9 cellular contexts compared by ENCODE assay signal in genomic region chr11:71998649-71999310, GRCh38. TPM values are rescaled to one million over a fixed set of nuclear protein-coding genes. Genes with fewer than 3 reads are reported as not detected.
A peak's percentile ranks its signal among the peaks of the same experiment; 100 is the strongest.
DNase-seq lines count a peak whose midpoint lies in the region; ATAC-seq and TF ChIP-seq lines count a peak whose summit lies in the region.
"Had no signal": no experiment of that assay in that cellular context is flagged by ENCODE, and none has a peak within 500 bp of the region (broad histone marks: within the 10 kb centered on the region; RNA-seq: fewer than 3 reads in every experiment).

Gene IL18BP (plus strand): TSS chr11:71998909. CDS start chr11:71999985, 1,076 bp downstream.

- H3K4me3 ChIP-seq in adipocyte (ENCODE audit: low read length) = peak within 1 kb of the TSS; percentile 25
- peak within 1 kb of the TSS; percentile 12 to 36 for H3K4me3 ChIP-seq in vagina

- H3K4me1 Mint-ChIP-seq in Calu3 (ENCODE audit: low read depth, unreplicated experiment) = no peaks in the 10 kb centered on the region
- peaks cover 18 to 38% (median 20%) of the 10 kb centered on the region in 3 donors for H3K4me1 Mint-ChIP-seq in IgD-negative memory B cell

- CTCF ChIA-PET in Calu3 (lab: Charles Lee) = no interaction called here

- peaks cover 9% of the 10 kb centered on the region for H3K4me1 ChIP-seq in adipocyte (ENCODE audit: control insufficient read depth, insufficient read depth, low read length)
- H3K4me1 ChIP-seq in vagina = peaks cover 22% of the 10 kb centered on the region

- ATAC-seq in GM19397 (IDR thresholded peaks at IDR 0.05; ENCODE audit: unreplicated experiment) = no peak
- ATAC-seq: HCT116 had no signal

- DNase-seq in Calu3 (no peak), adipocyte (ENCODE audit: low read depth) (no peak), mesenteric fat pad (ENCODE audit: low spot score) (no peak), vagina (ENCODE audit: extremely low spot score in 2 of 2) (no peak), COR-L47 (lab: John Stamatoyannopoulos, UW) (no peak), D341Med (ENCODE audit: low spot score) (no peak)

- H3K9me3 ChIP-seq in adipocyte (ENCODE audit: control insufficient read depth, low read length) (no peaks in the 10 kb centered on the region), vagina (no peaks in the 10 kb centered on the region)

- H3K9ac ChIP-seq in adipocyte (ENCODE audit: low read length) = peak within 1 kb of the TSS; percentile 20

- no TSS peak for BruUV-seq in Calu3 (replicated peaks; lab: Mats Ljungman, UMichigan)

- no peak for TF ChIP-seq POLR2A in vagina (IDR thresholded peaks at IDR 0.05)

- H3K4me3 Mint-ChIP-seq in Calu3 (ENCODE audit: low read depth, unreplicated experiment) = no peak within 1 kb of the TSS
- H3K4me3 Mint-ChIP-seq in IgD-negative memory B cell = peak within 1 kb of the TSS; percentile 89 to 97 (median 94)

- H3K27me3 Mint-ChIP-seq in Calu3 (ENCODE audit: unreplicated experiment) (no peaks in the 10 kb centered on the region), IgD-negative memory B cell (no peaks in the 10 kb centered on the region)

- H3K9me3 Mint-ChIP-seq in Calu3 (ENCODE audit: low read depth, unreplicated experiment) = no peaks in the 10 kb centered on the region
- no peaks in the 10 kb centered on the region for H3K9me3 Mint-ChIP-seq in IgD-negative memory B cell

- H3K36me3 ChIP-seq in adipocyte (ENCODE audit: control insufficient read depth, insufficient read depth, low read length, severe bottlenecking) = peaks cover 22% of the 10 kb centered on the region
- peaks cover 1 to 26% of the 10 kb centered on the region in 2 donors for H3K36me3 ChIP-seq in vagina

- peaks cover 24% of the 10 kb centered on the region for H3K36me3 Mint-ChIP-seq in Calu3 (ENCODE audit: insufficient read depth, unreplicated experiment)
- H3K36me3 Mint-ChIP-seq in IgD-negative memory B cell = peaks cover 19% of the 10 kb centered on the region

- peak within 1 kb of the TSS; percentile 31 for H3K27ac ChIP-seq in vagina

- TF ChIP-seq CTCF in Calu3 (IDR thresholded peaks at IDR 0.05; ENCODE audit: unreplicated experiment) (no peak), vagina (IDR thresholded peaks at IDR 0.05) (no peak)

- no peaks in the 10 kb centered on the region for H3K27me3 ChIP-seq in adipocyte (replicated peaks; ENCODE audit: control insufficient read depth, insufficient read depth, low read length)
- no peaks in the 10 kb centered on the region for H3K27me3 ChIP-seq in vagina

- intact Hi-C loops in Calu3 (cut with micrococcal nuclease; ENCODE audit: unreplicated experiment) (no loop called here), vagina (cut with DNase I) (no loop called here)

- no peak within 1 kb of the TSS for H3K27ac Mint-ChIP-seq in Calu3 (ENCODE audit: unreplicated experiment)
- peak within 1 kb of the TSS; percentile 87 to 97 (median 97) for H3K27ac Mint-ChIP-seq in IgD-negative memory B cell

RNA-seq across cellular contexts. Expression of gene IL18BP, which starts in this region (rescaled TPM):
- 12.4 and 13.2 TPM in 2 replicates for total RNA-seq in Calu3 (2022)
- polyA plus RNA-seq in IgD-negative memory B cell = 41.5 TPM
- 13.1 TPM for total RNA-seq in mesenteric fat pad
- 2.7 TPM for total RNA-seq in vagina
